In genomic region chr14:54674342-54674741, GRCh38 we compare ENCODE assay signal across 12 cellular contexts.
DNase-seq lines count a peak whose midpoint lies in the region; ATAC-seq, FAIRE-seq and TF ChIP-seq lines count a peak whose summit lies in the region.
"Had no signal": no experiment of that assay in that cellular context is flagged by ENCODE, and none has a peak within 500 bp of the region (broad histone marks: within the 10 kb centered on the region; RNA-seq: fewer than 3 reads in every experiment).

No MANE protein-coding gene starts in this region.

- H3K4me1 Mint-ChIP-seq in nephron, result peaks cover 91% of the 10 kb centered on the region
- peaks cover 16 to 22% (median 20%) of the 10 kb centered on the region in 4 donors for H3K4me1 Mint-ChIP-seq in CD4-positive, alpha-beta memory T cell
- H3K4me1 Mint-ChIP-seq in activated CD4-positive, alpha-beta T cell treated with anti-CD3 and anti-CD28 coated beads for 36 hours, result peaks cover 29% of the 10 kb centered on the region

- TF ChIP-seq CTCF in nephron (IDR thresholded peaks at IDR 0.05; ENCODE audit: unreplicated experiment in 3 of 3) (no peak), pancreas (IDR thresholded peaks at IDR 0.05) (no peak)

- peak; percentile 32 for DNase-seq in Jurkat, Clone E6-1 (ENCODE audit: low read depth, low spot score)
- DNase-seq in pancreas, result no peak
- no peak for DNase-seq in CD4-positive, alpha-beta memory T cell
- no peak for DNase-seq in activated CD4-positive, CD25-positive, alpha-beta regulatory T cell treated with anti-CD3 and anti-CD28 coated beads, Interleukin-2, amount 50 U/mL, for 72 hours
- no peak for DNase-seq in activated CD4-positive, alpha-beta T cell treated with anti-CD3 and anti-CD28 coated beads for 36 hours
- DNase-seq: PC-9 had no signal

- peak overlapping the region; percentile 21 to 90 (median 89) for H3K27ac Mint-ChIP-seq in nephron
- no peak overlapping the region for H3K27ac Mint-ChIP-seq in CD4-positive, alpha-beta memory T cell
- H3K27ac Mint-ChIP-seq in activated CD4-positive, alpha-beta T cell treated with anti-CD3 and anti-CD28 coated beads for 36 hours, result no peak overlapping the region
- H3K27ac Mint-ChIP-seq: CD14-positive monocyte; T-helper 2 cell treated with Interferon-gamma antibody and Interleukin-4, amounts not matched to agents 5 μg/mL and 100 μg/mL, for 36 hours had no signal

- H3K9me3 ChIP-seq in pancreas, result no peaks in the 10 kb centered on the region
- H3K9me3 ChIP-seq in CD4-positive, alpha-beta memory T cell (ENCODE audit: control insufficient read depth in 1 of 2, low read length in 2 of 2), result no peaks in the 10 kb centered on the region

- no peaks in the 10 kb centered on the region for H3K36me3 ChIP-seq in pancreas
- H3K36me3 ChIP-seq in CD4-positive, alpha-beta memory T cell (ENCODE audit: insufficient read depth, low read length), result no peaks in the 10 kb centered on the region

- 49 to 66% methylated on average over 2 of the region's 2 CpGs for WGBS in pancreas, 2 donors

- H3K9me3 Mint-ChIP-seq in nephron, result no peaks in the 10 kb centered on the region
- H3K9me3 Mint-ChIP-seq in CD4-positive, alpha-beta memory T cell, result no peaks in the 10 kb centered on the region
- H3K9me3 Mint-ChIP-seq in activated CD4-positive, alpha-beta T cell treated with anti-CD3 and anti-CD28 coated beads for 36 hours (ENCODE audit: low read depth), result no peaks in the 10 kb centered on the region
- H3K9me3 Mint-ChIP-seq: CD14-positive monocyte; T-helper 2 cell treated with Interferon-gamma antibody and Interleukin-4, amounts not matched to agents 5 μg/mL and 100 μg/mL, for 36 hours had no signal

- H3K4me1 ChIP-seq in pancreas, result peaks cover 0 to 3% (median 0%) of the 10 kb centered on the region in 3 donors
- peaks cover 17% of the 10 kb centered on the region for H3K4me1 ChIP-seq in CD4-positive, alpha-beta memory T cell (ENCODE audit: insufficient read depth, low read length)

- POLR2A ChIA-PET in CD4-positive, alpha-beta memory T cell (lab: Charles Lee; ENCODE audit: partially characterized antibody), result no interaction called here
- POLR2A ChIA-PET in activated CD4-positive, alpha-beta T cell treated with anti-CD3 and anti-CD28 coated beads for 36 hours (lab: Charles Lee), result interaction anchor here (0.6 kb wide), 1 partner anchor 1997 kb away, joined by 4 read pairs; no protein-coding TSS in a partner anchor

- CTCF ChIA-PET in CD4-positive, alpha-beta memory T cell (lab: Charles Lee; ENCODE audit: partially characterized antibody), result interaction anchor here (0.6 kb wide), 1 partner anchor 17 kb away, joined by 3 read pairs; no protein-coding TSS in a partner anchor
- CTCF ChIA-PET in activated CD4-positive, alpha-beta T cell treated with anti-CD3 and anti-CD28 coated beads for 36 hours (lab: Charles Lee), result interaction anchor here (1.4 kb wide), 1 partner anchor 110 kb away, joined by 5 read pairs; no protein-coding TSS in a partner anchor

- H3K36me3 Mint-ChIP-seq in nephron (ENCODE audit: low read depth), result no peaks in the 10 kb centered on the region
- no peaks in the 10 kb centered on the region for H3K36me3 Mint-ChIP-seq in CD4-positive, alpha-beta memory T cell
- H3K36me3 Mint-ChIP-seq in activated CD4-positive, alpha-beta T cell treated with anti-CD3 and anti-CD28 coated beads for 36 hours (ENCODE audit: low read depth), result no peaks in the 10 kb centered on the region
- H3K36me3 Mint-ChIP-seq: CD14-positive monocyte had no signal

- ATAC-seq in GM18502 (IDR thresholded peaks at IDR 0.05; ENCODE audit: poor library complexity, unreplicated experiment) (peak; percentile 86), GM21515 (IDR thresholded peaks at IDR 0.05; ENCODE audit: unreplicated experiment) (peak; percentile 70), pancreas (no peak)
- ATAC-seq in activated CD4-positive, alpha-beta T cell treated with anti-CD3 and anti-CD28 coated beads for 36 hours, result no peak

- no peak overlapping the region for H3K27ac ChIP-seq in pancreas
- H3K27ac ChIP-seq in CD4-positive, alpha-beta memory T cell (ENCODE audit: low read depth, low read length), result no peak overlapping the region
- H3K27ac ChIP-seq: PC-9 had no signal

- no peaks in the 10 kb centered on the region for H3K27me3 Mint-ChIP-seq in nephron (ENCODE audit: low read depth)
- peaks cover 1 to 2% of the 10 kb centered on the region in 2 donors for H3K27me3 Mint-ChIP-seq in CD4-positive, alpha-beta memory T cell
- H3K27me3 Mint-ChIP-seq in activated CD4-positive, alpha-beta T cell treated with anti-CD3 and anti-CD28 coated beads for 36 hours, result peaks cover 22% of the 10 kb centered on the region

- H3K4me3 Mint-ChIP-seq in nephron, result no peak overlapping the region
- H3K4me3 Mint-ChIP-seq in CD4-positive, alpha-beta memory T cell, result no peak overlapping the region
- no peak overlapping the region for H3K4me3 Mint-ChIP-seq in activated CD4-positive, alpha-beta T cell treated with anti-CD3 and anti-CD28 coated beads for 36 hours
- H3K4me3 Mint-ChIP-seq: CD14-positive monocyte; T-helper 2 cell treated with Interferon-gamma antibody and Interleukin-4, amounts not matched to agents 5 μg/mL and 100 μg/mL, for 36 hours had no signal

- no peaks in the 10 kb centered on the region for H3K27me3 ChIP-seq in pancreas
- H3K27me3 ChIP-seq in CD4-positive, alpha-beta memory T cell (ENCODE audit: insufficient read depth, low read length), result no peaks in the 10 kb centered on the region

- intact Hi-C loops in pancreas (cut with DNase I), result no loop called here
- intact Hi-C loops in CD4-positive, alpha-beta memory T cell (cut with micrococcal nuclease), result no loop called here
- intact Hi-C loops in activated CD4-positive, alpha-beta T cell treated with anti-CD3 and anti-CD28 coated beads for 36 hours (cut with DNase I, micrococcal nuclease), result loop anchor here in 1 of 2 experiments (5.0 kb wide), 2 partner anchors 47 to 98 kb away; no protein-coding TSS in a partner anchor

- no peak overlapping the region for H3K4me3 ChIP-seq in Jurkat, Clone E6-1 (ENCODE audit: low read length)
- H3K4me3 ChIP-seq in pancreas, result no peak overlapping the region
- H3K4me3 ChIP-seq in CD4-positive, alpha-beta memory T cell (ENCODE audit: low read length in 2 of 2), result no peak overlapping the region
- H3K4me3 ChIP-seq: PC-9 had no signal

- FAIRE-seq in pancreas (lab: Jason Lieb, UNC), result no peak
- FAIRE-seq: endometrium had no signal

Comparison
In these comparisons a context has a peak if more than half of its experiments do, and no peak if none do; other contexts are left out.
1. ATAC-seq: peak in GM18502 (single experiment) and GM21515 (single experiment); none in pancreas (0 of 4) and activated CD4-positive, alpha-beta T cell treated with anti-CD3 and anti-CD28 coated beads for 36 hours (single experiment).
2. H3K27ac Mint-ChIP-seq: peak in nephron (3 of 3); none in CD4-positive, alpha-beta memory T cell (0 of 7) and activated CD4-positive, alpha-beta T cell treated with anti-CD3 and anti-CD28 coated beads for 36 hours (single experiment).